1 cellular context compared by ENCODE assay signal in the genomic region with DNA sequence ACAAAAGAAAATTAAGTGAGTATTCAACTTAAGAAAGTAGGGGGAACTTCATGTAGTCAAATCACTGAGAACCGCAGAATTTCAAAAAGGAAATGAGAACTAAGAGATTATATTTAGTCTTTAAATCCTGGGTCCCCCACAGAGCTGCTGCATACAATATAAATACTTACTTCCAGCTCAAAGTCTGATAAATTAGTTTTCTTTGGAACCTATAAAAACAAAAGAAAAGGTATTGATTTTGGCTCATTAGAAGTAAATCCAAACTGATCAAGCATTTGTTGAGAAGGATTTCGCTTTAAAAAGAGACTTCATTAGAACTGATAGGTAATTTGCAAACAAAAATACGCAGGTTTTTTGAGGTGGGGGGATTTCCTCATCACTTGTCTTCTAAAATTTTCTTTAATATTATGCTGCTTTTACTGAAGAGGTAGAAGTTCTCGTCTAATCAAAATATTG.
TF ChIP-seq lines count a peak whose summit lies in the region.

No MANE protein-coding gene starts in this region.

TF ChIP-seq in GM12878, 131 proteins besides CTCF, POLR2A, EP300 and RAD21 (continued from another document and continues in another):
- TF ChIP-seq, protein P1, sequence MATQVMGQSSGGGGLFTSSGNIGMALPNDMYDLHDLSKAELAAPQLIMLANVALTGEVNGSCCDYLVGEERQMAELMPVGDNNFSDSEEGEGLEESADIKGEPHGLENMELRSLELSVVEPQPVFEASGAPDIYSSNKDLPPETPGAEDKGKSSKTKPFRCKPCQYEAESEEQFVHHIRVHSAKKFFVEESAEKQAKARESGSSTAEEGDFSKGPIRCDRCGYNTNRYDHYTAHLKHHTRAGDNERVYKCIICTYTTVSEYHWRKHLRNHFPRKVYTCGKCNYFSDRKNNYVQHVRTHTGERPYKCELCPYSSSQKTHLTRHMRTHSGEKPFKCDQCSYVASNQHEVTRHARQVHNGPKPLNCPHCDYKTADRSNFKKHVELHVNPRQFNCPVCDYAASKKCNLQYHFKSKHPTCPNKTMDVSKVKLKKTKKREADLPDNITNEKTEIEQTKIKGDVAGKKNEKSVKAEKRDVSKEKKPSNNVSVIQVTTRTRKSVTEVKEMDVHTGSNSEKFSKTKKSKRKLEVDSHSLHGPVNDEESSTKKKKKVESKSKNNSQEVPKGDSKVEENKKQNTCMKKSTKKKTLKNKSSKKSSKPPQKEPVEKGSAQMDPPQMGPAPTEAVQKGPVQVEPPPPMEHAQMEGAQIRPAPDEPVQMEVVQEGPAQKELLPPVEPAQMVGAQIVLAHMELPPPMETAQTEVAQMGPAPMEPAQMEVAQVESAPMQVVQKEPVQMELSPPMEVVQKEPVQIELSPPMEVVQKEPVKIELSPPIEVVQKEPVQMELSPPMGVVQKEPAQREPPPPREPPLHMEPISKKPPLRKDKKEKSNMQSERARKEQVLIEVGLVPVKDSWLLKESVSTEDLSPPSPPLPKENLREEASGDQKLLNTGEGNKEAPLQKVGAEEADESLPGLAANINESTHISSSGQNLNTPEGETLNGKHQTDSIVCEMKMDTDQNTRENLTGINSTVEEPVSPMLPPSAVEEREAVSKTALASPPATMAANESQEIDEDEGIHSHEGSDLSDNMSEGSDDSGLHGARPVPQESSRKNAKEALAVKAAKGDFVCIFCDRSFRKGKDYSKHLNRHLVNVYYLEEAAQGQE (IDR thresholded peaks at IDR 0.05; ENCODE audit: low read depth, low read length), result no peak
- no peak for TF ChIP-seq IRF4 (IDR thresholded peaks at IDR 0.05; ENCODE audit: low read depth, low read length)
- no peak for TF ChIP-seq SIN3A (IDR thresholded peaks at IDR 0.05; ENCODE audit: low read depth, low read length)
- TF ChIP-seq BACH1 (IDR thresholded peaks at IDR 0.05; ENCODE audit: borderline replicate concordance), result no peak
- TF ChIP-seq BRCA1 (IDR thresholded peaks at IDR 0.05; ENCODE audit: low read depth, low read length), result no peak
- TF ChIP-seq, protein P2, sequence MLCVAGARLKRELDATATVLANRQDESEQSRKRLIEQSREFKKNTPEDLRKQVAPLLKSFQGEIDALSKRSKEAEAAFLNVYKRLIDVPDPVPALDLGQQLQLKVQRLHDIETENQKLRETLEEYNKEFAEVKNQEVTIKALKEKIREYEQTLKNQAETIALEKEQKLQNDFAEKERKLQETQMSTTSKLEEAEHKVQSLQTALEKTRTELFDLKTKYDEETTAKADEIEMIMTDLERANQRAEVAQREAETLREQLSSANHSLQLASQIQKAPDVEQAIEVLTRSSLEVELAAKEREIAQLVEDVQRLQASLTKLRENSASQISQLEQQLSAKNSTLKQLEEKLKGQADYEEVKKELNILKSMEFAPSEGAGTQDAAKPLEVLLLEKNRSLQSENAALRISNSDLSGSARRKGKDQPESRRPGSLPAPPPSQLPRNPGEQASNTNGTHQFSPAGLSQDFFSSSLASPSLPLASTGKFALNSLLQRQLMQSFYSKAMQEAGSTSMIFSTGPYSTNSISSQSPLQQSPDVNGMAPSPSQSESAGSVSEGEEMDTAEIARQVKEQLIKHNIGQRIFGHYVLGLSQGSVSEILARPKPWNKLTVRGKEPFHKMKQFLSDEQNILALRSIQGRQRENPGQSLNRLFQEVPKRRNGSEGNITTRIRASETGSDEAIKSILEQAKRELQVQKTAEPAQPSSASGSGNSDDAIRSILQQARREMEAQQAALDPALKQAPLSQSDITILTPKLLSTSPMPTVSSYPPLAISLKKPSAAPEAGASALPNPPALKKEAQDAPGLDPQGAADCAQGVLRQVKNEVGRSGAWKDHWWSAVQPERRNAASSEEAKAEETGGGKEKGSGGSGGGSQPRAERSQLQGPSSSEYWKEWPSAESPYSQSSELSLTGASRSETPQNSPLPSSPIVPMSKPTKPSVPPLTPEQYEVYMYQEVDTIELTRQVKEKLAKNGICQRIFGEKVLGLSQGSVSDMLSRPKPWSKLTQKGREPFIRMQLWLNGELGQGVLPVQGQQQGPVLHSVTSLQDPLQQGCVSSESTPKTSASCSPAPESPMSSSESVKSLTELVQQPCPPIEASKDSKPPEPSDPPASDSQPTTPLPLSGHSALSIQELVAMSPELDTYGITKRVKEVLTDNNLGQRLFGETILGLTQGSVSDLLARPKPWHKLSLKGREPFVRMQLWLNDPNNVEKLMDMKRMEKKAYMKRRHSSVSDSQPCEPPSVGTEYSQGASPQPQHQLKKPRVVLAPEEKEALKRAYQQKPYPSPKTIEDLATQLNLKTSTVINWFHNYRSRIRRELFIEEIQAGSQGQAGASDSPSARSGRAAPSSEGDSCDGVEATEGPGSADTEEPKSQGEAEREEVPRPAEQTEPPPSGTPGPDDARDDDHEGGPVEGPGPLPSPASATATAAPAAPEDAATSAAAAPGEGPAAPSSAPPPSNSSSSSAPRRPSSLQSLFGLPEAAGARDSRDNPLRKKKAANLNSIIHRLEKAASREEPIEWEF (IDR thresholded peaks at IDR 0.05; ENCODE audit: insufficient replicate concordance, low read depth, low read length), result peak; percentile 67
- TF ChIP-seq MEF2A (IDR thresholded peaks at IDR 0.05; ENCODE audit: insufficient read depth, low read depth, low read length), result peak; percentile 93
- TF ChIP-seq CHD1 (IDR thresholded peaks at IDR 0.05; ENCODE audit: low read depth, low read length), result no peak
- no peak for TF ChIP-seq ZSCAN29 (IDR thresholded peaks at IDR 0.05)
- peak; percentile 61; the same call in 1 of the 2 replicates for TF ChIP-seq MTA3 (IDR thresholded peaks at IDR 0.05; ENCODE audit: borderline replicate concordance, low read length)
- TF ChIP-seq JUND (IDR thresholded peaks at IDR 0.05; ENCODE audit: low read depth, low read length), result no peak
- TF ChIP-seq, protein P3, sequence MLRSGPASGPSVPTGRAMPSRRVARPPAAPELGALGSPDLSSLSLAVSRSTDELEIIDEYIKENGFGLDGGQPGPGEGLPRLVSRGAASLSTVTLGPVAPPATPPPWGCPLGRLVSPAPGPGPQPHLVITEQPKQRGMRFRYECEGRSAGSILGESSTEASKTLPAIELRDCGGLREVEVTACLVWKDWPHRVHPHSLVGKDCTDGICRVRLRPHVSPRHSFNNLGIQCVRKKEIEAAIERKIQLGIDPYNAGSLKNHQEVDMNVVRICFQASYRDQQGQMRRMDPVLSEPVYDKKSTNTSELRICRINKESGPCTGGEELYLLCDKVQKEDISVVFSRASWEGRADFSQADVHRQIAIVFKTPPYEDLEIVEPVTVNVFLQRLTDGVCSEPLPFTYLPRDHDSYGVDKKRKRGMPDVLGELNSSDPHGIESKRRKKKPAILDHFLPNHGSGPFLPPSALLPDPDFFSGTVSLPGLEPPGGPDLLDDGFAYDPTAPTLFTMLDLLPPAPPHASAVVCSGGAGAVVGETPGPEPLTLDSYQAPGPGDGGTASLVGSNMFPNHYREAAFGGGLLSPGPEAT (IDR thresholded peaks at IDR 0.05; ENCODE audit: low read depth), result peak; percentile 77; the same call in 1 of the 2 replicates
- TF ChIP-seq CBX3 (IDR thresholded peaks at IDR 0.05; ENCODE audit: borderline replicate concordance, low read depth), result no peak
- TF ChIP-seq, protein P4, sequence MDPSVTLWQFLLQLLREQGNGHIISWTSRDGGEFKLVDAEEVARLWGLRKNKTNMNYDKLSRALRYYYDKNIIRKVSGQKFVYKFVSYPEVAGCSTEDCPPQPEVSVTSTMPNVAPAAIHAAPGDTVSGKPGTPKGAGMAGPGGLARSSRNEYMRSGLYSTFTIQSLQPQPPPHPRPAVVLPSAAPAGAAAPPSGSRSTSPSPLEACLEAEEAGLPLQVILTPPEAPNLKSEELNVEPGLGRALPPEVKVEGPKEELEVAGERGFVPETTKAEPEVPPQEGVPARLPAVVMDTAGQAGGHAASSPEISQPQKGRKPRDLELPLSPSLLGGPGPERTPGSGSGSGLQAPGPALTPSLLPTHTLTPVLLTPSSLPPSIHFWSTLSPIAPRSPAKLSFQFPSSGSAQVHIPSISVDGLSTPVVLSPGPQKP (IDR thresholded peaks at IDR 0.05; ENCODE audit: low read depth, low read length), result no peak
- no peak for TF ChIP-seq RFX5 (IDR thresholded peaks at IDR 0.05; ENCODE audit: low read depth, low read length)
- no peak for TF ChIP-seq LARP7 (IDR thresholded peaks at IDR 0.05)
- peak; percentile 80; the same call in 1 of the 2 replicates for TF ChIP-seq FOXM1 (IDR thresholded peaks at IDR 0.05; ENCODE audit: low read depth, low read length)
- TF ChIP-seq SMC3 (IDR thresholded peaks at IDR 0.05; ENCODE audit: borderline replicate concordance, low read length), result no peak
- no peak for TF ChIP-seq CHD2 (IDR thresholded peaks at IDR 0.05; ENCODE audit: borderline replicate concordance, low read depth, low read length)
- TF ChIP-seq, protein P5, sequence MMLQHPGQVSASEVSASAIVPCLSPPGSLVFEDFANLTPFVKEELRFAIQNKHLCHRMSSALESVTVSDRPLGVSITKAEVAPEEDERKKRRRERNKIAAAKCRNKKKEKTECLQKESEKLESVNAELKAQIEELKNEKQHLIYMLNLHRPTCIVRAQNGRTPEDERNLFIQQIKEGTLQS (IDR thresholded peaks at IDR 0.05; ENCODE audit: borderline replicate concordance, extremely low read depth, low read depth, low read length), result no peak
- 0 out of 2 replicates have a peak, but pooled peaks have one; percentile 17 for TF ChIP-seq BCL11A (IDR thresholded peaks at IDR 0.05; ENCODE audit: low read depth, low read length)
- TF ChIP-seq, protein P6, sequence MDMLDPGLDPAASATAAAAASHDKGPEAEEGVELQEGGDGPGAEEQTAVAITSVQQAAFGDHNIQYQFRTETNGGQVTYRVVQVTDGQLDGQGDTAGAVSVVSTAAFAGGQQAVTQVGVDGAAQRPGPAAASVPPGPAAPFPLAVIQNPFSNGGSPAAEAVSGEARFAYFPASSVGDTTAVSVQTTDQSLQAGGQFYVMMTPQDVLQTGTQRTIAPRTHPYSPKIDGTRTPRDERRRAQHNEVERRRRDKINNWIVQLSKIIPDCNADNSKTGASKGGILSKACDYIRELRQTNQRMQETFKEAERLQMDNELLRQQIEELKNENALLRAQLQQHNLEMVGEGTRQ (IDR thresholded peaks at IDR 0.05; ENCODE audit: borderline replicate concordance, low read depth, low read length), result no peak
- no peak for TF ChIP-seq RB1 (IDR thresholded peaks at IDR 0.05; ENCODE audit: borderline replicate concordance)
- 0 out of 2 replicates have a peak, but pooled peaks have one; percentile 20 for TF ChIP-seq GABPA (IDR thresholded peaks at IDR 0.05; ENCODE audit: low read depth)
- TF ChIP-seq RCOR1 (conservative IDR thresholded peaks at IDR 0.05; ENCODE audit: low read depth, low read length), result no peak
- TF ChIP-seq, protein P7, sequence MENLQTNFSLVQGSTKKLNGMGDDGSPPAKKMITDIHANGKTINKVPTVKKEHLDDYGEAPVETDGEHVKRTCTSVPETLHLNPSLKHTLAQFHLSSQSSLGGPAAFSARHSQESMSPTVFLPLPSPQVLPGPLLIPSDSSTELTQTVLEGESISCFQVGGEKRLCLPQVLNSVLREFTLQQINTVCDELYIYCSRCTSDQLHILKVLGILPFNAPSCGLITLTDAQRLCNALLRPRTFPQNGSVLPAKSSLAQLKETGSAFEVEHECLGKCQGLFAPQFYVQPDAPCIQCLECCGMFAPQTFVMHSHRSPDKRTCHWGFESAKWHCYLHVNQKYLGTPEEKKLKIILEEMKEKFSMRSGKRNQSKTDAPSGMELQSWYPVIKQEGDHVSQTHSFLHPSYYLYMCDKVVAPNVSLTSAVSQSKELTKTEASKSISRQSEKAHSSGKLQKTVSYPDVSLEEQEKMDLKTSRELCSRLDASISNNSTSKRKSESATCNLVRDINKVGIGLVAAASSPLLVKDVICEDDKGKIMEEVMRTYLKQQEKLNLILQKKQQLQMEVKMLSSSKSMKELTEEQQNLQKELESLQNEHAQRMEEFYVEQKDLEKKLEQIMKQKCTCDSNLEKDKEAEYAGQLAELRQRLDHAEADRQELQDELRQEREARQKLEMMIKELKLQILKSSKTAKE (IDR thresholded peaks at IDR 0.05; ENCODE audit: low read depth, poor library complexity, severe bottlenecking), result peak; percentile 69
- 0 out of 2 replicates have a peak, but pooled peaks have one; percentile 62 for TF ChIP-seq RBBP5 (conservative IDR thresholded peaks at IDR 0.05)
- no peak for TF ChIP-seq SMAD5 (IDR thresholded peaks at IDR 0.05; ENCODE audit: low read depth)
- TF ChIP-seq, protein P8, sequence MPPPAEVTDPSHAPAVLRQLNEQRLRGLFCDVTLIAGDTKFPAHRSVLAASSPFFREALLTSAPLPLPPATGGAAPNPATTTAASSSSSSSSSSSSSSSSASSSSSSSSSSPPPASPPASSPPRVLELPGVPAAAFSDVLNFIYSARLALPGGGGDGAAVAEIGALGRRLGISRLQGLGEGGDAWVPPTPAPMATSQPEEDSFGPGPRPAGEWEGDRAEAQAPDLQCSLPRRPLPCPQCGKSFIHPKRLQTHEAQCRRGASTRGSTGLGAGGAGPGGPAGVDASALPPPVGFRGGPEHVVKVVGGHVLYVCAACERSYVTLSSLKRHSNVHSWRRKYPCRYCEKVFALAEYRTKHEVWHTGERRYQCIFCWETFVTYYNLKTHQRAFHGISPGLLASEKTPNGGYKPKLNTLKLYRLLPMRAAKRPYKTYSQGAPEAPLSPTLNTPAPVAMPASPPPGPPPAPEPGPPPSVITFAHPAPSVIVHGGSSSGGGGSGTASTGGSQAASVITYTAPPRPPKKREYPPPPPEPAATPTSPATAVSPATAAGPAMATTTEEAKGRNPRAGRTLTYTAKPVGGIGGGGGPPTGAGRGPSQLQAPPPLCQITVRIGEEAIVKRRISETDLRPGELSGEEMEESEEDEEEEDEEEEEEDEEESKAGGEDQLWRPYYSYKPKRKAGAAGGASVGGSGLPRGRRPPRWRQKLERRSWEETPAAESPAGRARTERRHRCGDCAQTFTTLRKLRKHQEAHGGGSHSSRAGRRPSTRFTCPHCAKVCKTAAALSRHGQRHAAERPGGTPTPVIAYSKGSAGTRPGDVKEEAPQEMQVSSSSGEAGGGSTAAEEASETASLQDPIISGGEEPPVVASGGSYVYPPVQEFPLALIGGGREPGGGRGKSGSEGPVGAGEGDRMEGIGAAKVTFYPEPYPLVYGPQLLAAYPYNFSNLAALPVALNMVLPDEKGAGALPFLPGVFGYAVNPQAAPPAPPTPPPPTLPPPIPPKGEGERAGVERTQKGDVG (CRISPR knock-in tag; IDR thresholded peaks at IDR 0.05), result no peak
- TF ChIP-seq RAD51 (IDR thresholded peaks at IDR 0.05), result no peak
- peak; percentile 93 for TF ChIP-seq RUNX3 (IDR thresholded peaks at IDR 0.05; ENCODE audit: low read length)
- TF ChIP-seq MTA2 (IDR thresholded peaks at IDR 0.05; ENCODE audit: low read depth), result peak; percentile 60; the same call in 1 of the 2 replicates
- TF ChIP-seq SIX5 (IDR thresholded peaks at IDR 0.05; ENCODE audit: low read depth, low read length, severe bottlenecking), result no peak
- no peak for TF ChIP-seq ZNF274 (IDR thresholded peaks at IDR 0.05; ENCODE audit: insufficient read depth, insufficient read length)
- TF ChIP-seq, protein P9, sequence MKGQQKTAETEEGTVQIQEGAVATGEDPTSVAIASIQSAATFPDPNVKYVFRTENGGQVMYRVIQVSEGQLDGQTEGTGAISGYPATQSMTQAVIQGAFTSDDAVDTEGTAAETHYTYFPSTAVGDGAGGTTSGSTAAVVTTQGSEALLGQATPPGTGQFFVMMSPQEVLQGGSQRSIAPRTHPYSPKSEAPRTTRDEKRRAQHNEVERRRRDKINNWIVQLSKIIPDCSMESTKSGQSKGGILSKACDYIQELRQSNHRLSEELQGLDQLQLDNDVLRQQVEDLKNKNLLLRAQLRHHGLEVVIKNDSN (IDR thresholded peaks at IDR 0.05; ENCODE audit: borderline replicate concordance, extremely low read length, insufficient read depth, low read depth, low read length), result no peak
